Comparison of ENCODE assay signal across 28 cellular contexts in genomic region chr3:128239304-128239703, GRCh38.
"Had no signal": no experiment of that assay in that cellular context is flagged by ENCODE, and none has a peak within 500 bp of the region (broad histone marks: within the 10 kb centered on the region; RNA-seq: fewer than 3 reads in every experiment).

No MANE protein-coding gene starts in this region.

- H3K36me3 ChIP-seq: left lung, lower lobe of right lung, pancreas, prostate gland, stomach, thyroid gland, transverse colon, upper lobe of right lung had no signal

- H3K9me3 ChIP-seq: left lung, lower lobe of right lung, pancreas, prostate gland, stomach, testis, thyroid gland, transverse colon, upper lobe of right lung had no signal

- H3K27ac Mint-ChIP-seq: immature natural killer cell; stimulated activated naive B cell treated with anti-CD40 and anti-IgM and Interleukin-4, amounts not matched to agents 10 μg/mL and 1 μg/mL and 100 μg/mL, for 72 hours had no signal

- H3K4me1 ChIP-seq: lower lobe of right lung, pancreas, testis, thyroid gland, upper lobe of right lung had no signal

- H3K4me3 ChIP-seq: left lung, lower lobe of right lung, pancreas, prostate gland, skin epidermis, stomach, testis, thyroid gland, transverse colon, upper lobe of right lung had no signal

- FAIRE-seq: islet of Langerhans, kidney, pancreas, urothelium cell line had no signal

- H3K27ac ChIP-seq: left lung, lower lobe of right lung, pancreas, prostate gland, skin epidermis, stomach, testis, thyroid gland, transverse colon, upper lobe of right lung had no signal

- H3K27me3 ChIP-seq: left lung, pancreas, stomach, testis, thyroid gland, transverse colon, upper lobe of right lung had no signal

- H3K36me3 Mint-ChIP-seq: immature natural killer cell; natural killer cell treated with Interleukin-12 subunit alpha and Interleukin-12 subunit beta and Interleukin-15 and Interleukin-18, amount 100 ng/mL, for 72 hours had no signal

- H3K4me3 Mint-ChIP-seq: immature natural killer cell; natural killer cell treated with Interleukin-12 subunit alpha and Interleukin-12 subunit beta and Interleukin-15 and Interleukin-18, amount 100 ng/mL, for 72 hours; stimulated activated naive B cell treated with anti-CD40 and anti-IgM and Interleukin-4, amounts not matched to agents 10 μg/mL and 1 μg/mL and 100 μg/mL, for 72 hours had no signal

- ATAC-seq: left colon; left lung; lower lobe of right lung; pancreas; right cardiac atrium; sciatic nerve; stimulated activated naive B cell treated with anti-CD40 and anti-IgM and Interleukin-4, amounts not matched to agents 10 μg/mL and 1 μg/mL and 100 μg/mL, for 72 hours; stimulated activated naive CD8-positive, alpha-beta T cell treated with anti-CD3 and anti-CD28 coated beads, Interleukin-15, Interleukin-2, amounts not matched to agents 100 U/mL and 50 U/mL, for 24 hours; upper lobe of right lung had no signal

- DNase-seq: hypothalamus; immature natural killer cell; kidney; left colon; left lung; lower lobe of right lung; mammary epithelial cell; mesenchymal stem cell; pancreas; retina; right cardiac atrium; stimulated activated CD4-positive, alpha-beta T cell treated with anti-CD3 and anti-CD28 coated beads, Interleukin-12 subunit alpha, Interleukin-12 subunit beta, amount 100 ng/mL, for 4 hours; stimulated activated CD4-positive, alpha-beta T cell treated with anti-CD3 and anti-CD28 coated beads, Interleukin-15, amount 100 ng/mL, for 24 hours; stimulated activated CD4-positive, alpha-beta T cell treated with anti-CD3 and anti-CD28 coated beads, Interleukin-2, amount 100 ng/mL, for 24 hours; stimulated activated CD4-positive, alpha-beta T cell treated with anti-CD3 and anti-CD28 coated beads, Interleukin-4, amount 100 ng/mL, for 1 hour; stimulated activated naive B cell treated with anti-CD40 and anti-IgM and Interleukin-4, amounts not matched to agents 10 μg/mL and 1 μg/mL and 100 μg/mL, for 72 hours; stimulated activated naive CD8-positive, alpha-beta T cell treated with anti-CD3 and anti-CD28 coated beads, Interleukin-15, Interleukin-2, amounts not matched to agents 100 U/mL and 50 U/mL, for 24 hours; stomach; testis; thyroid gland; transverse colon; upper lobe of right lung had no signal

- H3K27me3 Mint-ChIP-seq: natural killer cell treated with Interleukin-12 subunit alpha and Interleukin-12 subunit beta and Interleukin-15 and Interleukin-18, amount 100 ng/mL, for 72 hours; stimulated activated naive B cell treated with anti-CD40 and anti-IgM and Interleukin-4, amounts not matched to agents 10 μg/mL and 1 μg/mL and 100 μg/mL, for 72 hours had no signal

- H3K9me3 Mint-ChIP-seq: immature natural killer cell; natural killer cell treated with Interleukin-12 subunit alpha and Interleukin-12 subunit beta and Interleukin-15 and Interleukin-18, amount 100 ng/mL, for 72 hours; stimulated activated naive B cell treated with anti-CD40 and anti-IgM and Interleukin-4, amounts not matched to agents 10 μg/mL and 1 μg/mL and 100 μg/mL, for 72 hours had no signal
